ENCODE assay signal across 8 cellular contexts in genomic region chr17:40564883-40565744, GRCh38. TPM values are rescaled to one million over a fixed set of nuclear protein-coding genes. Genes with fewer than 3 reads are reported as not detected.
DNase-seq lines count a peak whose midpoint lies in the region; ATAC-seq and TF ChIP-seq lines count a peak whose summit lies in the region.

CCR7 (minus strand) TSS chr17:40565472; CDS start chr17:40565409, 63 bp downstream.

- CTCF ChIA-PET in activated CD4-positive, alpha-beta memory T cell treated with anti-CD3 and anti-CD28 coated beads for 36 hours (lab: Charles Lee) = interaction anchor here (0.7 to 18.5 kb wide), 11 partner anchors 11 to 1098 kb away, joined by 3 to 392 read pairs (median 17); partner anchors contain the start of gene SMARCE1

- no peaks in the 10 kb centered on the region for H3K4me1 ChIP-seq in endodermal cell (ENCODE audit: control insufficient read depth, insufficient read depth, low read length)

- H3K4me3 ChIP-seq in Jurkat, Clone E6-1 (ENCODE audit: low read length) = peak within 1 kb of the TSS; percentile 33
- H3K4me3 ChIP-seq in endodermal cell (ENCODE audit: low read length) (no peak within 1 kb of the TSS), WERI-Rb-1 (ENCODE audit: low read depth, low read length) (no peak within 1 kb of the TSS)

- POLR2A ChIA-PET in activated CD4-positive, alpha-beta memory T cell treated with anti-CD3 and anti-CD28 coated beads for 36 hours (lab: Charles Lee) = interaction anchor here (0.7 to 8.2 kb wide), 14 partner anchors 12 to 1124 kb away, joined by 3 to 169 read pairs (median 6); partner anchors contain the start of gene SMARCE1

- peaks cover 51% of the 10 kb centered on the region for H3K36me3 Mint-ChIP-seq in activated CD4-positive, alpha-beta memory T cell treated with anti-CD3 and anti-CD28 coated beads for 36 hours
- no peaks in the 10 kb centered on the region for H3K36me3 Mint-ChIP-seq in endodermal cell (ENCODE audit: low read depth)

- H3K27me3 ChIP-seq in endodermal cell (ENCODE audit: control insufficient read depth, insufficient read depth, low read length, poor library complexity, severe bottlenecking) = no peaks in the 10 kb centered on the region
- peaks cover 22% of the 10 kb centered on the region for H3K27me3 ChIP-seq in WERI-Rb-1 (ENCODE audit: insufficient read depth, low read depth, severe bottlenecking)

- H3K36me3 ChIP-seq in endodermal cell (ENCODE audit: control insufficient read depth, insufficient read depth, low read length) = no peaks in the 10 kb centered on the region
- no peaks in the 10 kb centered on the region for H3K36me3 ChIP-seq in WERI-Rb-1

- ATAC-seq in HG03457 (IDR thresholded peaks at IDR 0.05; ENCODE audit: unreplicated experiment) = no peak

- WGBS in endodermal cell (ENCODE audit: insufficient coverage in 1 of 2, insufficient read length in 1 of 2), 2 experiments = 63 to 74% methylated on average over 5 to 12 of the region's 12 CpGs

- TF ChIP-seq CTCF in endodermal cell (conservative IDR thresholded peaks at IDR 0.05) = no peak
- TF ChIP-seq CTCF in WERI-Rb-1 (IDR thresholded peaks at IDR 0.05; ENCODE audit: low read depth, low read length) = no peak

- H3K4me1 Mint-ChIP-seq in activated CD4-positive, alpha-beta memory T cell treated with anti-CD3 and anti-CD28 coated beads for 36 hours (ENCODE audit: low read depth) = peaks cover 60% of the 10 kb centered on the region
- peaks cover 19% of the 10 kb centered on the region for H3K4me1 Mint-ChIP-seq in endodermal cell

- peaks cover 22% of the 10 kb centered on the region for H3K9me3 ChIP-seq in endodermal cell (ENCODE audit: control insufficient read depth, low read length)
- peaks cover 17% of the 10 kb centered on the region for H3K9me3 ChIP-seq in WERI-Rb-1 (ENCODE audit: severe bottlenecking)

- H3K27ac ChIP-seq in endodermal cell (ENCODE audit: low read depth, low read length) = no peak within 1 kb of the TSS
- no peak within 1 kb of the TSS for H3K27ac ChIP-seq in WERI-Rb-1

- peak within 1 kb of the TSS; percentile 93 for H3K4me3 Mint-ChIP-seq in activated CD4-positive, alpha-beta memory T cell treated with anti-CD3 and anti-CD28 coated beads for 36 hours
- no peak within 1 kb of the TSS for H3K4me3 Mint-ChIP-seq in endodermal cell

- H3K9ac ChIP-seq in endodermal cell (ENCODE audit: extremely low read depth, low read length, poor library complexity, severe bottlenecking) = no peak within 1 kb of the TSS

- H3K9me3 Mint-ChIP-seq in activated CD4-positive, alpha-beta memory T cell treated with anti-CD3 and anti-CD28 coated beads for 36 hours = peaks cover 3% of the 10 kb centered on the region
- H3K9me3 Mint-ChIP-seq in endodermal cell = peaks cover 20% of the 10 kb centered on the region

- no peaks in the 10 kb centered on the region for H3K27me3 Mint-ChIP-seq in activated CD4-positive, alpha-beta memory T cell treated with anti-CD3 and anti-CD28 coated beads for 36 hours
- peaks cover 7% of the 10 kb centered on the region for H3K27me3 Mint-ChIP-seq in endodermal cell (ENCODE audit: insufficient read depth)

- DNase-seq in Jurkat, Clone E6-1 (ENCODE audit: low read depth, low spot score) = peak; percentile 88
- DNase-seq in activated CD4-positive, alpha-beta memory T cell treated with anti-CD3 and anti-CD28 coated beads for 36 hours = peak; percentile 92
- peak; percentile 76 for DNase-seq in endodermal cell
- DNase-seq in stimulated activated CD8-positive, alpha-beta memory T cell treated with anti-CD3 and anti-CD28 coated beads, Interleukin-7, amount 100 ng/mL, for 4 hours (ENCODE audit: low read depth in 2 of 2) = peak; percentile 70 to 74
- no peak for DNase-seq in COLO829 (ENCODE audit: low spot score)
- no peak for DNase-seq in WERI-Rb-1
- no peak for DNase-seq in NCI-H524 (lab: John Stamatoyannopoulos, UW)

- peak within 1 kb of the TSS; percentile 96 for H3K27ac Mint-ChIP-seq in activated CD4-positive, alpha-beta memory T cell treated with anti-CD3 and anti-CD28 coated beads for 36 hours
- no peak within 1 kb of the TSS for H3K27ac Mint-ChIP-seq in endodermal cell

- intact Hi-C loops in activated CD4-positive, alpha-beta memory T cell treated with anti-CD3 and anti-CD28 coated beads for 36 hours (cut with micrococcal nuclease) = loop anchor here (1.0 to 5.0 kb wide), 3 partner anchors 17 to 1122 kb away; partner anchors contain the start of gene EIF1

RNA-seq across cellular contexts. Expression of gene CCR7, which starts in this region (rescaled TPM):
- 6.1 TPM for polyA plus RNA-seq in Jurkat, Clone E6-1 (2012; ENCODE audit: insufficient read depth, insufficient read length)
- total RNA-seq in activated CD4-positive, alpha-beta memory T cell treated with anti-CD3 and anti-CD28 coated beads for 36 hours = 100 to 1,000 TPM; 137 to 145 TPM
- total RNA-seq in endodermal cell = under 1 TPM in 1 of 2 donors, not detected in 1; 0.53 TPM
- 0.21 TPM for polyA plus RNA-seq in endodermal cell (2013, experiment 1 of 2)
- polyA plus RNA-seq in endodermal cell (2013, experiment 2 of 2) = not detected

Comparison
In these comparisons a context has a peak if more than half of its experiments do, and no peak if none do; other contexts are left out.
1. RNA of gene CCR7 (total RNA-seq): 137 to 145 TPM in activated CD4-positive, alpha-beta memory T cell treated with anti-CD3 and anti-CD28 coated beads for 36 hours; 0.53 TPM in endodermal cell; every median in the first group is over 10 times any median in the second.
2. Peak in DNase-seq in endodermal cell; RNA of the gene not detected or under 1 TPM.
3. DNase-seq: peak in Jurkat, Clone E6-1 (single experiment), activated CD4-positive, alpha-beta memory T cell treated with anti-CD3 and anti-CD28 coated beads for 36 hours (single experiment) and stimulated activated CD8-positive, alpha-beta memory T cell treated with anti-CD3 and anti-CD28 coated beads, Interleukin-7, amount 100 ng/mL, for 4 hours (2 of 2); none in COLO829 (single experiment), WERI-Rb-1 (single experiment) and NCI-H524 (0 of 2).